Comparison of ENCODE assay signal across 8 cellular contexts in genomic region chr14:77458249-77458950, GRCh38. TPM values are rescaled to one million over a fixed set of nuclear protein-coding genes. Genes with fewer than 3 reads are reported as not detected.
A peak's percentile ranks its signal among the peaks of the same experiment; 100 is the strongest.
DNase-seq lines count a peak whose midpoint lies in the region; ATAC-seq and TF ChIP-seq lines count a peak whose summit lies in the region.

No MANE protein-coding gene starts in this region.

- H3K27ac ChIP-seq in VCaP, result peak overlapping the region; percentile 91
- H3K27ac ChIP-seq in coronary artery, result peak overlapping the region; percentile 82 to 94

- POLR2A ChIA-PET in GM10248 (lab: Yijun Ruan, JAX), result interaction anchor here (0.5 to 2.1 kb wide), 5 partner anchors 40 to 1240 kb away, joined by 3 to 12 read pairs (median 4); partner anchors contain the start of genes GSTZ1, ISM2 and POMT2

- DNase-seq in GM03348 (ENCODE audit: low spot score) (peak; percentile 55), coronary artery (ENCODE audit: low spot score) (no peak), medulla oblongata (ENCODE audit: extremely low spot score) (peak; percentile 25), GM10248 (ENCODE audit: extremely low spot score) (no peak)
- DNase-seq in Jurkat, Clone E6-1 (ENCODE audit: low read depth, low spot score), result peak; percentile 17
- DNase-seq in stimulated activated CD8-positive, alpha-beta memory T cell treated with anti-CD3 and anti-CD28 coated beads, Interleukin-7, amount 100 ng/mL, for 1 hour (ENCODE audit: low read depth in 2 of 2), result peak; percentile 1 to 4

- H3K4me3 ChIP-seq in Jurkat, Clone E6-1 (ENCODE audit: low read length), result peak overlapping the region; percentile 88
- peak overlapping the region; percentile 89 for H3K4me3 ChIP-seq in coronary artery

- TF ChIP-seq CTCF in VCaP (conservative IDR thresholded peaks at IDR 0.05), result no peak
- TF ChIP-seq CTCF in coronary artery (IDR thresholded peaks at IDR 0.05), result no peak
- no peak for TF ChIP-seq CTCF in GM10248 (IDR thresholded peaks at IDR 0.05; ENCODE audit: control extremely low read depth, extremely low read depth, low read depth, missing control alignments)

- ATAC-seq in GM21723 (IDR thresholded peaks at IDR 0.05; ENCODE audit: unreplicated experiment), result peak; percentile 21

- CTCF ChIA-PET in GM10248 (lab: Yijun Ruan, JAX), result interaction anchor here (0.9 to 3.8 kb wide), 29 partner anchors 10 to 1108 kb away, joined by 3 to 61 read pairs (median 4); partner anchors contain the start of gene ISM2

RNA-seq across cellular contexts. Expression of gene AHSA1, which starts 0.5 kb away (rescaled TPM):
- polyA plus RNA-seq in Jurkat, Clone E6-1 (2012; ENCODE audit: insufficient read depth, insufficient read length), result 432 TPM

RNA-seq across cellular contexts. Expression of gene VIPAS39, which starts 1.0 kb away (rescaled TPM):
- 24.5 TPM for polyA plus RNA-seq in Jurkat, Clone E6-1 (2012; ENCODE audit: insufficient read depth, insufficient read length)

RNA-seq across cellular contexts. Expression of gene NOXRED1, which starts 35.1 kb away (rescaled TPM):
- polyA plus RNA-seq in Jurkat, Clone E6-1 (2012; ENCODE audit: insufficient read depth, insufficient read length), result 0.63 TPM

RNA-seq across cellular contexts. Expression of gene ISM2, which starts 40.2 kb away (rescaled TPM):
- polyA plus RNA-seq in Jurkat, Clone E6-1 (2012; ENCODE audit: insufficient read depth, insufficient read length), result 0.77 TPM

Comparison
In these comparisons a context has a peak if more than half of its experiments do, and no peak if none do; other contexts are left out.
1. DNase-seq: peak in GM03348 (single experiment), Jurkat, Clone E6-1 (single experiment), medulla oblongata (single experiment) and stimulated activated CD8-positive, alpha-beta memory T cell treated with anti-CD3 and anti-CD28 coated beads, Interleukin-7, amount 100 ng/mL, for 1 hour (2 of 2); none in coronary artery (single experiment) and GM10248 (single experiment).